ENCODE assay signal across 27 cellular contexts in the genomic region with DNA sequence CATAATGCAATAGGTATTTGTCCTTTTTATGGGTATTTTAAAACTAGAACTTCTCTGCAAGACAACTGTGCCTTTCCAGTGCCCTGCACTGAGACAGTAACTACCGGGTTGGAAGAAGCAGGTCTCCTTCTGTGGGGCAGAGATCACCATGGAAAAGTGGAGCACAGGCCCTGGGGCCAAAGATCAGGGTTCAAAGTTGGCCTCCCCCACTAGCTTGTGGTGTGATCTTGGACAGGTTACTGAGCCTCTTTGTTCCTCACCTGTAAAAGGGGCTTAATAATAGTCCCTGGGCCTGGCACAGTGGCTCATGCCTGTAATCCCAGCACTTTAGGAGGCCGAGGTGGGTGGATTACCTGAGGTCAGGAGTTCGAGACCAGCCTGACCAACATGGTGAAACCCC.
"Had no signal": no experiment of that assay in that cellular context is flagged by ENCODE, and none has a peak within 500 bp of the region (broad histone marks: within the 10 kb centered on the region; RNA-seq: fewer than 3 reads in every experiment).

No MANE protein-coding gene starts in this region.

- H3K4me2 ChIP-seq: hepatocyte, smooth muscle cell had no signal

- H3K27ac Mint-ChIP-seq: activated naive CD4-positive, alpha-beta T cell treated with anti-CD3 and anti-CD28 coated beads, Interleukin-2, amount 50 U/mL, for 72 hours; activated T-helper 17 cell treated with anti-CD3 and anti-CD28 coated beads, Interleukin-2, amount 50 U/mL, for 72 hours; natural killer cell treated with Interleukin-12 subunit alpha and Interleukin-12 subunit beta and Interleukin-15 and Interleukin-18, amount 100 ng/mL, for 72 hours; T-helper 17 cell had no signal

- H3K4me3 ChIP-seq: body of pancreas, coronary artery, dorsolateral prefrontal cortex, hepatocyte, mucosa of descending colon, sigmoid colon, smooth muscle cell, suprapubic skin, tibial artery, upper lobe of right lung had no signal

- H2AFZ ChIP-seq: hepatocyte had no signal

- H3K4me1 ChIP-seq: body of pancreas, sigmoid colon, suprapubic skin, tibial artery, upper lobe of right lung had no signal

- H3K36me3 ChIP-seq: suprapubic skin, upper lobe of right lung, WERI-Rb-1 had no signal

- H3K4me3 Mint-ChIP-seq: activated T-cell treated with anti-CD3 and anti-CD28 coated beads, Interleukin-2, amount 50 U/mL, for 4 hours; activated T-helper 17 cell treated with anti-CD3 and anti-CD28 coated beads, Interleukin-2, amount 50 U/mL, for 72 hours; natural killer cell treated with Interleukin-12 subunit alpha and Interleukin-12 subunit beta and Interleukin-15 and Interleukin-18, amount 100 ng/mL, for 72 hours; T-helper 17 cell had no signal

- H3K36me3 Mint-ChIP-seq: natural killer cell treated with Interleukin-12 subunit alpha and Interleukin-12 subunit beta and Interleukin-15 and Interleukin-18, amount 100 ng/mL, for 72 hours had no signal

- DNase-seq: activated CD4-positive, alpha-beta T cell treated with anti-CD3 and anti-CD28 coated beads for 48 hours; activated CD4-positive, alpha-beta T cell treated with anti-CD3 and anti-CD28 coated beads, Interleukin-2, amount 50 U/mL, for 48 hours; activated gamma-delta T cell treated with Interleukin-2 at 50 U/mL for 16 hours; activated T-cell treated with anti-CD3 and anti-CD28 coated beads, Interleukin-2, amount 50 U/mL, for 4 hours; body of pancreas; cerebellar nuclear complex; effector memory CD4-positive, alpha-beta T cell; islet precursor cell; stimulated activated CD4-positive, alpha-beta T cell treated with anti-CD3 and anti-CD28 coated beads, Interleukin-15, amount 100 ng/mL, for 24 hours; stimulated activated CD4-positive, alpha-beta T cell treated with anti-CD3 and anti-CD28 coated beads, Interleukin-2, amount 100 ng/mL, for 24 hours; stimulated activated naive CD4-positive, alpha-beta T cell; T-helper 17 cell; T1000; WERI-Rb-1 had no signal

- H3K79me2 ChIP-seq: hepatocyte had no signal

- ATAC-seq: activated CD4-positive, CD25-positive, alpha-beta regulatory T cell treated with anti-CD3 and anti-CD28 coated beads, Interleukin-2, amount 50 U/mL, for 24 hours; activated naive CD4-positive, alpha-beta T cell treated with anti-CD3 and anti-CD28 coated beads, Interleukin-2, amount 50 U/mL, for 72 hours; activated T-cell treated with anti-CD3 and anti-CD28 coated beads, Interleukin-2, amount 50 U/mL, for 4 hours; body of pancreas; mucosa of descending colon; T-helper 17 cell; upper lobe of right lung had no signal

- H3K27me3 Mint-ChIP-seq: activated T-helper 17 cell treated with anti-CD3 and anti-CD28 coated beads, Interleukin-2, amount 50 U/mL, for 72 hours; natural killer cell treated with Interleukin-12 subunit alpha and Interleukin-12 subunit beta and Interleukin-15 and Interleukin-18, amount 100 ng/mL, for 72 hours; T-helper 17 cell had no signal

- H3K27ac ChIP-seq: body of pancreas, coronary artery, dorsolateral prefrontal cortex, hepatocyte, sigmoid colon, suprapubic skin, tibial artery, upper lobe of right lung, WERI-Rb-1 had no signal

- H3K9me3 ChIP-seq: body of pancreas, mucosa of descending colon, sigmoid colon, suprapubic skin, tibial artery, upper lobe of right lung had no signal

- H3K27me3 ChIP-seq: body of pancreas, dorsolateral prefrontal cortex, hepatocyte, sigmoid colon, suprapubic skin, tibial artery, upper lobe of right lung had no signal

- H3K9me3 Mint-ChIP-seq: activated naive CD4-positive, alpha-beta T cell treated with anti-CD3 and anti-CD28 coated beads, Interleukin-2, amount 50 U/mL, for 72 hours; activated T-cell treated with anti-CD3 and anti-CD28 coated beads, Interleukin-2, amount 50 U/mL, for 4 hours; activated T-helper 17 cell treated with anti-CD3 and anti-CD28 coated beads, Interleukin-2, amount 50 U/mL, for 72 hours; natural killer cell treated with Interleukin-12 subunit alpha and Interleukin-12 subunit beta and Interleukin-15 and Interleukin-18, amount 100 ng/mL, for 72 hours had no signal
